Comparison of ENCODE assay signal across 8 cellular contexts in the genomic region with DNA sequence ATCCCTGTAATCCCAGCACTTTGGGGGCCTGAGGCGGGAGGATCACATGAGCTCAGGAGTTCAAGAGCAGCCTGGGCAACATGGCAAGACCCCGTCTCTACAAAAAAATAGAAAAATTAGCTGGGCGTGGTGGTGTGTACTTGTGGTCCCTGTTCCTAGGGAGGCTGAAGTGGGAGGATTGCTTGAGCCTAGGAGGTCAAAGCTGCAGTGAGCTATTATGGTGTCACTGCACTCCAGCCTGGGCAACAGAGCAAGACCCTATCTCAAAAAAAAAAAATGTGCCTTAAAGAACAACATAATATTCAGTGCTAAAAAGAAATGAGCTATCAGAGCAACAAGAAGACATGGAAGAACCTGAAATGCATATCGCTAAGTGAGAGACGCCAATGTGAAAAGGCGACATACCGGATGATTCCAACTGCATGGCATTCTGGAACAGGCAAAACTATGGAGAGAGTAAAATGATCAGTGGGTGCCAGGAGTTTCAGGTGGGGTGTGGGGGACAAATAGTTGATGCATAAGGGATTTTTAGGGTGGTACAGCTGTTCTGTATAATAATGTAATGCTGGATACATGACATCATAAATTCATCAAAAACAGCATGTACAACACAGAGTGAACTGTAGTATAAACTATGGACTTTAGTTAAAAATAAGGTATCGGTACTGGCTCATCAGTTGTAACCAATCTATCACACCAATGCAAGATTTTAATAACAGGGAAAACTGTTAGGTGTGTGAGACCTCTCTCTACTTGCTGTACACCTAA.
DNase-seq lines count a peak whose midpoint lies in the region; ATAC-seq and TF ChIP-seq lines count a peak whose summit lies in the region.

No MANE protein-coding gene starts in this region.

- no peak for TF ChIP-seq POLR2A in testis (IDR thresholded peaks at IDR 0.05)

- H3K4me1 Mint-ChIP-seq in activated T-cell treated with anti-CD3 and anti-CD28 coated beads, Interleukin-2, amount 50 U/mL, for 4 hours (ENCODE audit: low read depth), result peaks cover 74% of the 10 kb centered on the region
- peaks cover 51% of the 10 kb centered on the region for H3K4me1 Mint-ChIP-seq in activated T-helper 17 cell treated with anti-CD3 and anti-CD28 coated beads, Interleukin-2, amount 50 U/mL, for 72 hours
- peaks cover 69 to 75% of the 10 kb centered on the region in 2 donors for H3K4me1 Mint-ChIP-seq in immature natural killer cell

- peak overlapping the region; percentile 90 for H3K27ac Mint-ChIP-seq in activated T-helper 17 cell treated with anti-CD3 and anti-CD28 coated beads, Interleukin-2, amount 50 U/mL, for 72 hours
- H3K27ac Mint-ChIP-seq in immature natural killer cell, result peak overlapping the region; percentile 89 to 96 (median 94)

- peak overlapping the region; percentile 43 to 85 for H3K27ac ChIP-seq in testis

- no peak overlapping the region for H3K4me3 ChIP-seq in testis

- H3K4me3 Mint-ChIP-seq in activated T-cell treated with anti-CD3 and anti-CD28 coated beads, Interleukin-2, amount 50 U/mL, for 4 hours, result peak overlapping the region; percentile 74
- H3K4me3 Mint-ChIP-seq in activated T-helper 17 cell treated with anti-CD3 and anti-CD28 coated beads, Interleukin-2, amount 50 U/mL, for 72 hours, result peak overlapping the region; percentile 79
- H3K4me3 Mint-ChIP-seq in immature natural killer cell, result peak overlapping the region; percentile 72 to 80 (median 77)

- no peak for ATAC-seq in activated T-cell treated with anti-CD3 and anti-CD28 coated beads, Interleukin-2, amount 50 U/mL, for 4 hours
- ATAC-seq in activated T-helper 17 cell treated with anti-CD3 and anti-CD28 coated beads, Interleukin-2, amount 50 U/mL, for 72 hours (replicated peaks), result no peak
- ATAC-seq in HG02840 (IDR thresholded peaks at IDR 0.05; ENCODE audit: low FRiP score, unreplicated experiment), result no peak

- WGBS in testis, 2 donors, result 93 to 94% methylated on average over 8 of the region's 8 CpGs

- H3K36me3 ChIP-seq in testis (ENCODE audit: low read depth, missing control alignments), result no peaks in the 10 kb centered on the region

- no peaks in the 10 kb centered on the region for H3K9me3 Mint-ChIP-seq in activated T-cell treated with anti-CD3 and anti-CD28 coated beads, Interleukin-2, amount 50 U/mL, for 4 hours
- H3K9me3 Mint-ChIP-seq in activated T-helper 17 cell treated with anti-CD3 and anti-CD28 coated beads, Interleukin-2, amount 50 U/mL, for 72 hours, result no peaks in the 10 kb centered on the region
- H3K9me3 Mint-ChIP-seq in immature natural killer cell, result no peaks in the 10 kb centered on the region

- peaks cover 49% of the 10 kb centered on the region for H3K4me1 ChIP-seq in testis

- H3K36me3 Mint-ChIP-seq in activated T-cell treated with anti-CD3 and anti-CD28 coated beads, Interleukin-2, amount 50 U/mL, for 4 hours (ENCODE audit: insufficient read depth), result peaks cover 8% of the 10 kb centered on the region
- H3K36me3 Mint-ChIP-seq in activated T-helper 17 cell treated with anti-CD3 and anti-CD28 coated beads, Interleukin-2, amount 50 U/mL, for 72 hours (ENCODE audit: low read depth), result peaks cover 38% of the 10 kb centered on the region
- H3K36me3 Mint-ChIP-seq in immature natural killer cell, result peaks cover 0 to 4% (median 0%) of the 10 kb centered on the region in 3 donors

- no peaks in the 10 kb centered on the region for H3K27me3 ChIP-seq in testis

- DNase-seq in activated T-cell treated with anti-CD3 and anti-CD28 coated beads, Interleukin-2, amount 50 U/mL, for 4 hours, result no peak
- DNase-seq in activated T-cell treated with anti-CD3 and anti-CD28 coated beads, Interleukin-2, amount 50 U/mL, for 48 hours, result no peak
- DNase-seq in immature natural killer cell (no peak), testis (no peak), DMS 273 (lab: John Stamatoyannopoulos, UW; ENCODE audit: unreplicated experiment) (no peak), islet precursor cell (no peak)

- no peaks in the 10 kb centered on the region for H3K27me3 Mint-ChIP-seq in activated T-cell treated with anti-CD3 and anti-CD28 coated beads, Interleukin-2, amount 50 U/mL, for 4 hours (ENCODE audit: low read depth)
- H3K27me3 Mint-ChIP-seq in activated T-helper 17 cell treated with anti-CD3 and anti-CD28 coated beads, Interleukin-2, amount 50 U/mL, for 72 hours, result no peaks in the 10 kb centered on the region
- peaks cover 11 to 18% (median 16%) of the 10 kb centered on the region in 3 donors for H3K27me3 Mint-ChIP-seq in immature natural killer cell (ENCODE audit: low read depth in 3 of 3)

- no peak for TF ChIP-seq CTCF in testis (IDR thresholded peaks at IDR 0.05)

- H3K9me3 ChIP-seq in testis, result no peaks in the 10 kb centered on the region

- intact Hi-C loops in testis (cut with DNase I; ENCODE audit: low total_unique reads), result no loop called here
